11 cellular contexts compared by ENCODE assay signal in the genomic region with DNA sequence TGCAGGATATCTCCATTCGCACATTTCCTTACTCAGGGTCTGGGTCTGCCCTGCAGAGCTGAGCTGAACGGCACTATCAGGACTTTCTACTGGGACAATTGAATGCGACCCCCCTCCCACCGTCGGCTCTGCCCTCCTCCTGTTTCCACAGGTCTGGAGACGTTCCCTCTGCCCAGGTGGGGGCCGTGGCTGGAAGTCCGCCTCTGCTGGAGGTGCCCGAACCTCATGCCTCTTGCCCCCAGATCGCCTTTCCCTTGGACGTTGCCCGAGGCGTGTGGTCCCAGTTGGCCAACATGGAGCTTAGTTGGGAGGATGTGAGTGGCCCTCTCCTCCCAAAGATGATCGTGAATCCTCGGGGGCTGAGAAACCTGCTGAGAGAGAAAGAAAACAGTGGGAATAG. TPM values are rescaled to one million over a fixed set of nuclear protein-coding genes. Genes with fewer than 3 reads are reported as not detected.
DNase-seq lines count a peak whose midpoint lies in the region; ATAC-seq and TF ChIP-seq lines count a peak whose summit lies in the region.
"Had no signal": no experiment of that assay in that cellular context is flagged by ENCODE, and none has a peak within 500 bp of the region (broad histone marks: within the 10 kb centered on the region; RNA-seq: fewer than 3 reads in every experiment).

No MANE protein-coding gene starts in this region.

- H3K4me1 Mint-ChIP-seq in Calu3 (ENCODE audit: low read depth, unreplicated experiment) = peaks cover 9% of the 10 kb centered on the region
- H3K4me1 Mint-ChIP-seq in IgD-negative memory B cell = peaks cover 11 to 14% (median 11%) of the 10 kb centered on the region in 3 donors
- peaks cover 20% of the 10 kb centered on the region for H3K4me1 Mint-ChIP-seq in osteocyte (ENCODE audit: unreplicated experiment)

- CTCF ChIA-PET in Calu3 (lab: Charles Lee) = interaction anchor here (1.3 kb wide), 1 partner anchor 14 kb away, joined by 4 read pairs; no protein-coding TSS in a partner anchor

- H3K4me3 ChIP-seq in coronary artery (peak overlapping the region; percentile 54), tibial artery (peak overlapping the region in 1 of 2 donors; percentile 40)
- H3K4me3 ChIP-seq: smooth muscle cell had no signal

- H3K4me3 Mint-ChIP-seq in Calu3 (ENCODE audit: low read depth, unreplicated experiment) (peak overlapping the region; percentile 40), IgD-negative memory B cell (peak overlapping the region in 3 of 4 donors; percentile 22 to 95 (median 83)), osteocyte (ENCODE audit: unreplicated experiment) (peak overlapping the region; percentile 68)

- H3K9me3 ChIP-seq in tibial artery = peaks cover 0 to 7% (median 6%) of the 10 kb centered on the region in 3 donors

- H3K27ac ChIP-seq in coronary artery (no peak overlapping the region), tibial artery (no peak overlapping the region)

- DNase-seq in Calu3 (no peak), coronary artery (ENCODE audit: low spot score) (no peak), osteocyte (ENCODE audit: extremely low spot score, unreplicated experiment) (no peak), tibial artery (no peak), NCI-H345 (lab: John Stamatoyannopoulos, UW) (no peak)
- DNase-seq: NCI-H1436 had no signal

- H3K36me3 ChIP-seq in tibial artery = no peaks in the 10 kb centered on the region
- H3K36me3 ChIP-seq: WERI-Rb-1 had no signal

- H3K36me3 Mint-ChIP-seq in Calu3 (ENCODE audit: insufficient read depth, unreplicated experiment) (peaks cover 18% of the 10 kb centered on the region), IgD-negative memory B cell (no peaks in the 10 kb centered on the region), osteocyte (ENCODE audit: unreplicated experiment) (peaks cover 3% of the 10 kb centered on the region)

- no TSS peak for BruUV-seq in Calu3 (replicated peaks; lab: Mats Ljungman, UMichigan)

- intact Hi-C loops in Calu3 (cut with micrococcal nuclease; ENCODE audit: unreplicated experiment) (no loop called here), tibial artery (cut with DNase I; ENCODE audit: low total_unique reads) (loop anchor here (10.0 kb wide), 1 partner anchor 127 kb away; no protein-coding TSS in a partner anchor)

- peaks cover 12% of the 10 kb centered on the region for H3K27me3 Mint-ChIP-seq in Calu3 (ENCODE audit: unreplicated experiment)
- H3K27me3 Mint-ChIP-seq in IgD-negative memory B cell = peaks cover 9% of the 10 kb centered on the region
- H3K27me3 Mint-ChIP-seq in osteocyte (ENCODE audit: unreplicated experiment) = no peaks in the 10 kb centered on the region

- no peak overlapping the region for H3K27ac Mint-ChIP-seq in Calu3 (ENCODE audit: unreplicated experiment)
- peak overlapping the region in 2 of 3 donors; percentile 28 to 71 for H3K27ac Mint-ChIP-seq in IgD-negative memory B cell
- no peak overlapping the region for H3K27ac Mint-ChIP-seq in osteocyte (ENCODE audit: unreplicated experiment)

- H3K27me3 ChIP-seq in tibial artery = peaks cover 0 to 5% of the 10 kb centered on the region in 2 donors

- H3K9me3 Mint-ChIP-seq in Calu3 (ENCODE audit: low read depth, unreplicated experiment) = peaks cover 2% of the 10 kb centered on the region
- H3K9me3 Mint-ChIP-seq in IgD-negative memory B cell = peaks cover 0 to 5% (median 5%) of the 10 kb centered on the region in 3 donors
- peaks cover 6% of the 10 kb centered on the region for H3K9me3 Mint-ChIP-seq in osteocyte (ENCODE audit: unreplicated experiment)

- TF ChIP-seq CTCF in Calu3 (IDR thresholded peaks at IDR 0.05; ENCODE audit: unreplicated experiment) = no peak
- no peak for TF ChIP-seq CTCF in coronary artery (IDR thresholded peaks at IDR 0.05)
- no peak for TF ChIP-seq CTCF in osteocyte (IDR thresholded peaks at IDR 0.05)
- no peak for TF ChIP-seq CTCF in tibial artery (IDR thresholded peaks at IDR 0.05)

- ATAC-seq in activated CD4-positive, CD25-positive, alpha-beta regulatory T cell treated with anti-CD3 and anti-CD28 coated beads, Interleukin-2, amount 50 U/mL, for 24 hours = no peak
- ATAC-seq in HG02571 (IDR thresholded peaks at IDR 0.05; ENCODE audit: unreplicated experiment) = no peak

- peaks cover 0 to 16% (median 12%) of the 10 kb centered on the region in 4 donors for H3K4me1 ChIP-seq in tibial artery

RNA-seq across cellular contexts. Expression of gene KLC1, which starts 21.2 kb away (rescaled TPM):
- total RNA-seq in Calu3 (2022) (124 and 128 TPM in 2 replicates), osteocyte (186 and 211 TPM in 2 replicates)
- polyA plus RNA-seq in IgD-negative memory B cell = 80.2 TPM

RNA-seq across cellular contexts. Expression of gene COA8, which starts 45.1 kb away (rescaled TPM):
- total RNA-seq in Calu3 (2022) (29.1 and 37.2 TPM in 2 replicates), osteocyte (41.0 and 42.0 TPM in 2 replicates)
- 67.9 TPM for polyA plus RNA-seq in IgD-negative memory B cell

RNA-seq across cellular contexts. Expression of gene BAG5, which starts 45.4 kb away (rescaled TPM):
- total RNA-seq in Calu3 (2022) (36.5 and 38.4 TPM in 2 replicates), osteocyte (21.9 and 22.4 TPM in 2 replicates)
- polyA plus RNA-seq in IgD-negative memory B cell = 42.1 TPM

Comparison
In these comparisons a context has a peak if more than half of its experiments do, and no peak if none do; other contexts are left out.
1. H3K27ac Mint-ChIP-seq: peak in IgD-negative memory B cell (2 of 3); none in Calu3 (single experiment) and osteocyte (single experiment).
2. Peak in every context shown above with its lines, with median percentiles within 50 percentile points of each other: H3K4me3 Mint-ChIP-seq.